In genomic region chr1:221961532-221962292, GRCh38 we compare ENCODE assay signal across 8 cellular contexts.
A peak's percentile ranks its signal among the peaks of the same experiment; 100 is the strongest.
DNase-seq lines count a peak whose midpoint lies in the region; ATAC-seq lines count a peak whose summit lies in the region.

No MANE protein-coding gene starts in this region.

- ATAC-seq in GM21447 (IDR thresholded peaks at IDR 0.05; ENCODE audit: unreplicated experiment): peak; percentile 98
- peak; percentile 96 for ATAC-seq in stimulated activated effector memory CD8-positive, alpha-beta T cell treated with anti-CD3 and anti-CD28 coated beads, Interleukin-12 subunit alpha, Interleukin-12 subunit beta, amount 100 ng/mL, for 72 hours

- H3K27ac Mint-ChIP-seq in stimulated activated effector memory CD8-positive, alpha-beta T cell treated with anti-CD3 and anti-CD28 coated beads, Interleukin-12 subunit alpha, Interleukin-12 subunit beta, amount 100 ng/mL, for 72 hours: peak overlapping the region; percentile 70

- DNase-seq in COLO829 (ENCODE audit: low spot score): peak; percentile 88
- DNase-seq in HS-27A (ENCODE audit: low read depth): peak; percentile 51
- DNase-seq in activated CD4-positive, alpha-beta T cell treated with anti-CD3 and anti-CD28 coated beads for 48 hours: peak; percentile 55
- DNase-seq in globus pallidus (ENCODE audit: low spot score): peak; percentile 9
- DNase-seq in stimulated activated effector memory CD8-positive, alpha-beta T cell treated with anti-CD3 and anti-CD28 coated beads, Interleukin-12 subunit alpha, Interleukin-12 subunit beta, amount 100 ng/mL, for 72 hours (ENCODE audit: low spot score in 2 of 2): peak; percentile 10 to 54
- no peak for DNase-seq in cardiac septum (ENCODE audit: low spot score)
- no peak for DNase-seq in NCI-H1436 (lab: John Stamatoyannopoulos, UW)

- H3K9me3 Mint-ChIP-seq in stimulated activated effector memory CD8-positive, alpha-beta T cell treated with anti-CD3 and anti-CD28 coated beads, Interleukin-12 subunit alpha, Interleukin-12 subunit beta, amount 100 ng/mL, for 72 hours: no peaks in the 10 kb centered on the region

- H3K36me3 Mint-ChIP-seq in stimulated activated effector memory CD8-positive, alpha-beta T cell treated with anti-CD3 and anti-CD28 coated beads, Interleukin-12 subunit alpha, Interleukin-12 subunit beta, amount 100 ng/mL, for 72 hours: no peaks in the 10 kb centered on the region

- H3K4me3 Mint-ChIP-seq in stimulated activated effector memory CD8-positive, alpha-beta T cell treated with anti-CD3 and anti-CD28 coated beads, Interleukin-12 subunit alpha, Interleukin-12 subunit beta, amount 100 ng/mL, for 72 hours: no peak overlapping the region

- peaks cover 10% of the 10 kb centered on the region for H3K4me1 Mint-ChIP-seq in stimulated activated effector memory CD8-positive, alpha-beta T cell treated with anti-CD3 and anti-CD28 coated beads, Interleukin-12 subunit alpha, Interleukin-12 subunit beta, amount 100 ng/mL, for 72 hours

- intact Hi-C loops in cardiac septum (cut with DNase I): no loop called here

Comparison
In these comparisons a context has a peak if more than half of its experiments do, and no peak if none do; other contexts are left out.
1. DNase-seq: peak in COLO829 (single experiment), HS-27A (single experiment), activated CD4-positive, alpha-beta T cell treated with anti-CD3 and anti-CD28 coated beads for 48 hours (single experiment), globus pallidus (single experiment) and stimulated activated effector memory CD8-positive, alpha-beta T cell treated with anti-CD3 and anti-CD28 coated beads, Interleukin-12 subunit alpha, Interleukin-12 subunit beta, amount 100 ng/mL, for 72 hours (2 of 2); none in cardiac septum (single experiment) and NCI-H1436 (single experiment).